Comparison of ENCODE assay signal across 17 cellular contexts in the genomic region with DNA sequence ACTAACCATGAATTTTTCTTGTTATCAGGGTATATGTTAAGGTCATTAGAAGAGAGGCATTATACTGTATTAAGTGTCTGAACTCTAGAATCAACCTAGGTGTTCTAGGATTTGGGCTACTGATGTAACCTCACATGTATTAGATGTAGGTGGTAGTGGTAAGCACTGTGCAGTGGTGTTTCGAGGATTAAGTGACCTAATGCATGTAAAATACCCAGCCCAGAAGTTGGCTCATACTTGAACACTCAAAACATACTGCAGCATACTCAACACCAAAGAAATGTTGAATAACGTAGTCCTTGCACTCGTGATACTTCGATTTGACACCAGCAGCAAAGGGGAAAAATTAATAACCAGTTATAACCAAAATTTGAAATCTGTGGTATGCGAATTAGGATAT.
"Had no signal": no experiment of that assay in that cellular context is flagged by ENCODE, and none has a peak within 500 bp of the region (broad histone marks: within the 10 kb centered on the region; RNA-seq: fewer than 3 reads in every experiment).

No MANE protein-coding gene starts in this region.

- H3K4me3 Mint-ChIP-seq: dendritic cell treated with granulocyte-macrophage colony-stimulating factor and Interleukin-4, amounts not matched to agents 40 ng/mL and 50 ng/mL, for 4 days; effector memory CD8-positive, alpha-beta T cell; immature natural killer cell; memory B cell; mesothelial cell of epicardium; nephron progenitor cell had no signal

- H3K9me3 ChIP-seq: esophagus muscularis mucosa, gastroesophageal sphincter, left lung, lower lobe of right lung, sigmoid colon had no signal

- H3K36me3 Mint-ChIP-seq: immature natural killer cell had no signal

- H3K27ac ChIP-seq: epithelial cell of prostate, esophagus muscularis mucosa, gastroesophageal sphincter, left lung, lower lobe of right lung, parathyroid adenoma, sigmoid colon, skin epidermis had no signal

- H3K36me3 ChIP-seq: esophagus muscularis mucosa, gastroesophageal sphincter, left lung, sigmoid colon had no signal

- H3K9me3 Mint-ChIP-seq: dendritic cell treated with granulocyte-macrophage colony-stimulating factor and Interleukin-4, amounts not matched to agents 40 ng/mL and 50 ng/mL, for 4 days; effector memory CD8-positive, alpha-beta T cell; immature natural killer cell; memory B cell had no signal

- DNase-seq: effector memory CD8-positive, alpha-beta T cell; glutamatergic neuron; immature natural killer cell; left lung; lower lobe of right lung; nephron progenitor cell; sigmoid colon; stimulated activated naive CD4-positive, alpha-beta T cell treated with Interleukin-2 at 50 U/mL for 16 hours; trophoblast cell had no signal

- ATAC-seq: effector memory CD8-positive, alpha-beta T cell; gastroesophageal sphincter; left lung; lower lobe of right lung had no signal

- H3K27me3 ChIP-seq: esophagus muscularis mucosa, gastroesophageal sphincter, left lung, sigmoid colon had no signal

- H3K27ac Mint-ChIP-seq: dendritic cell treated with granulocyte-macrophage colony-stimulating factor and Interleukin-4, amounts not matched to agents 40 ng/mL and 50 ng/mL, for 4 days; mesothelial cell of epicardium; nephron progenitor cell had no signal

- H3K27me3 Mint-ChIP-seq: dendritic cell treated with granulocyte-macrophage colony-stimulating factor and Interleukin-4, amounts not matched to agents 40 ng/mL and 50 ng/mL, for 4 days; effector memory CD8-positive, alpha-beta T cell; memory B cell had no signal

- H3K4me3 ChIP-seq: esophagus muscularis mucosa, gastroesophageal sphincter, left lung, lower lobe of right lung, sigmoid colon, skin epidermis had no signal

- H3K4me1 Mint-ChIP-seq: nephron progenitor cell had no signal
